Comparison of ENCODE assay signal across 15 cellular contexts in genomic region chr14:105015242-105015641, GRCh38. TPM values are rescaled to one million over a fixed set of nuclear protein-coding genes. Genes with fewer than 3 reads are reported as not detected.
DNase-seq lines count a peak whose midpoint lies in the region; ATAC-seq, FAIRE-seq and TF ChIP-seq lines count a peak whose summit lies in the region.
"Had no signal": no experiment of that assay in that cellular context is flagged by ENCODE, and none has a peak within 500 bp of the region (broad histone marks: within the 10 kb centered on the region; RNA-seq: fewer than 3 reads in every experiment).

No MANE protein-coding gene starts in this region.

- no peaks in the 10 kb centered on the region for H3K27me3 ChIP-seq in CD4-positive, alpha-beta T cell (ENCODE audit: control insufficient read depth, insufficient read depth, low read length)
- H3K27me3 ChIP-seq in HCT116 (ENCODE audit: insufficient read depth, low read length) (no peaks in the 10 kb centered on the region), osteoblast (ENCODE audit: insufficient read depth, low read length) (no peaks in the 10 kb centered on the region)

- intact Hi-C loops in CD4-positive, alpha-beta T cell (cut with DNase I, micrococcal nuclease) = no loop called here
- intact Hi-C loops in HCT116 (cut with micrococcal nuclease) = no loop called here
- intact Hi-C loops in activated T-helper 1 cell treated with anti-CD3 and anti-CD28 coated beads, Interleukin-12 subunit alpha, Interleukin-12 subunit beta, Interleukin-2, Interleukin-4 antibody, amounts not matched to agents 30 ng/mL and 10 ng/mL and 1 ng/mL, durations not matched to agents 14 hours and 24 hours and 36 hours (cut with micrococcal nuclease) = no loop called here

- H3K4me2 ChIP-seq in HCT116 (ENCODE audit: low read length) (no peak overlapping the region), osteoblast (ENCODE audit: insufficient read depth, low read length) (no peak overlapping the region)

- no peak for FAIRE-seq in H54 (lab: Jason Lieb, UNC)
- FAIRE-seq: D721Med had no signal

- H3K36me3 ChIP-seq in HCT116 (ENCODE audit: control insufficient read depth in 1 of 2, insufficient read depth in 2 of 2, low read length in 2 of 2) (peaks cover 10 to 37% of the 10 kb centered on the region in 2 experiments; a peak in 3 of 4 replicates), osteoblast (ENCODE audit: insufficient read depth, low read length) (peaks cover 12% of the 10 kb centered on the region)

- no peak for TF ChIP-seq RAD21 in HCT116 (IDR thresholded peaks at IDR 0.05; ENCODE audit: low read depth)

- no peak overlapping the region for H3K9ac ChIP-seq in HCT116 (ENCODE audit: low read length)

- no peaks in the 10 kb centered on the region for H3K9me3 Mint-ChIP-seq in CD4-positive, alpha-beta T cell
- H3K9me3 Mint-ChIP-seq in activated T-helper 1 cell treated with anti-CD3 and anti-CD28 coated beads, Interleukin-12 subunit alpha, Interleukin-12 subunit beta, Interleukin-2, Interleukin-4 antibody, amounts not matched to agents 30 ng/mL and 10 ng/mL and 1 ng/mL, durations not matched to agents 14 hours and 24 hours and 36 hours = no peaks in the 10 kb centered on the region

- RAD21 ChIA-PET in HCT116 (lab: Charles Lee; ENCODE audit: low non-redundant PET in 1 of 2, low total read pairs in 2 of 2, uncharacterized antibody in 2 of 2, unreplicated experiment in 2 of 2) = no interaction called here

- H2AFZ ChIP-seq in HCT116 (ENCODE audit: low read depth, low read length, poor library complexity, severe bottlenecking) = no peak overlapping the region
- H2AFZ ChIP-seq in osteoblast (ENCODE audit: low read length) = no peak overlapping the region

- no peaks in the 10 kb centered on the region for H3K9me2 ChIP-seq in HCT116 (ENCODE audit: insufficient read depth)

- H3K27ac ChIP-seq in CD4-positive, alpha-beta T cell (ENCODE audit: low read depth, low read length) = peak overlapping the region; percentile 46
- H3K27ac ChIP-seq in HCT116 (ENCODE audit: low read depth, low read length) = peak overlapping the region; percentile 25; the same call in 1 of the 2 replicates
- H3K27ac ChIP-seq in osteoblast (ENCODE audit: low read depth, low read length) = no peak overlapping the region

- BruUV-seq in HCT116 (replicated peaks; lab: Mats Ljungman, UMichigan) = no TSS peak

- peaks cover 63% of the 10 kb centered on the region for H3K4me1 Mint-ChIP-seq in CD4-positive, alpha-beta T cell (ENCODE audit: low read depth)
- H3K4me1 Mint-ChIP-seq in activated T-helper 1 cell treated with anti-CD3 and anti-CD28 coated beads, Interleukin-12 subunit alpha, Interleukin-12 subunit beta, Interleukin-2, Interleukin-4 antibody, amounts not matched to agents 30 ng/mL and 10 ng/mL and 1 ng/mL, durations not matched to agents 14 hours and 24 hours and 36 hours (ENCODE audit: low read depth) = peaks cover 64% of the 10 kb centered on the region

- no peak for DNase-seq in CD4-positive, alpha-beta T cell
- no peak for DNase-seq in HCT116 (ENCODE audit: low read depth, low spot score)
- no peak for DNase-seq in activated T-helper 1 cell treated with anti-CD3 and anti-CD28 coated beads, Interleukin-12 subunit alpha, Interleukin-12 subunit beta, Interleukin-2, Interleukin-4 antibody, amounts not matched to agents 30 ng/mL and 10 ng/mL and 1 ng/mL, durations not matched to agents 14 hours and 24 hours and 36 hours (ENCODE audit: low spot score)
- DNase-seq in lung microvascular endothelial cell (ENCODE audit: low read depth in 2 of 2) = peak; percentile 47 to 71
- DNase-seq in NCI-H345 (lab: John Stamatoyannopoulos, UW) = no peak
- DNase-seq in osteoblast (ENCODE audit: insufficient read length, low spot score, missing footprints) = no peak
- DNase-seq in H54 (ENCODE audit: insufficient read length, low spot score) = no peak
- DNase-seq: activated CD4-positive, alpha-beta T cell treated with anti-CD3 and anti-CD28 coated beads for 4 hours; anterior cingulate cortex; SIG-M5; stimulated activated CD4-positive, alpha-beta T cell treated with anti-CD3 and anti-CD28 coated beads, Interleukin-12 subunit alpha, Interleukin-12 subunit beta, amount 100 ng/mL, for 4 hours; stimulated activated CD8-positive, alpha-beta memory T cell treated with anti-CD3 and anti-CD28 coated beads, Interleukin-4, amount 100 ng/mL, for 48 hours had no signal

- H3K27ac Mint-ChIP-seq in CD4-positive, alpha-beta T cell = peak overlapping the region; percentile 57
- H3K27ac Mint-ChIP-seq in activated T-helper 1 cell treated with anti-CD3 and anti-CD28 coated beads, Interleukin-12 subunit alpha, Interleukin-12 subunit beta, Interleukin-2, Interleukin-4 antibody, amounts not matched to agents 30 ng/mL and 10 ng/mL and 1 ng/mL, durations not matched to agents 14 hours and 24 hours and 36 hours = peak overlapping the region; percentile 3

- CTCF ChIA-PET in CD4-positive, alpha-beta T cell (lab: Charles Lee) = interaction anchor here (5.3 kb wide), 1 partner anchor 30 kb away, joined by 23 read pairs; no protein-coding TSS in a partner anchor
- CTCF ChIA-PET in HCT116 (lab: Charles Lee) = no interaction called here

- H3K4me3 ChIP-seq in HCT116 (replicated peaks in 1 of 2; ENCODE audit: low read depth in 1 of 2, low read length in 2 of 2) (no peak overlapping the region), osteoblast (ENCODE audit: insufficient read depth, low read length) (no peak overlapping the region)

- peaks cover 100% of the 10 kb centered on the region for H3K79me2 ChIP-seq in HCT116 (ENCODE audit: insufficient read depth, low read length)
- peaks cover 99% of the 10 kb centered on the region for H3K79me2 ChIP-seq in osteoblast (ENCODE audit: insufficient read depth, low read length)

- peak overlapping the region; percentile 6 for H3K4me3 Mint-ChIP-seq in CD4-positive, alpha-beta T cell
- peak overlapping the region; percentile 8 for H3K4me3 Mint-ChIP-seq in activated T-helper 1 cell treated with anti-CD3 and anti-CD28 coated beads, Interleukin-12 subunit alpha, Interleukin-12 subunit beta, Interleukin-2, Interleukin-4 antibody, amounts not matched to agents 30 ng/mL and 10 ng/mL and 1 ng/mL, durations not matched to agents 14 hours and 24 hours and 36 hours

- peaks cover 41% of the 10 kb centered on the region; the same call in 1 of the 2 replicates for H4K20me1 ChIP-seq in HCT116 (ENCODE audit: insufficient read depth)
- peaks cover 4% of the 10 kb centered on the region for H4K20me1 ChIP-seq in osteoblast (ENCODE audit: insufficient read depth, low read length)

- POLR2A ChIA-PET in CD4-positive, alpha-beta T cell (lab: Charles Lee) = no interaction called here
- POLR2A ChIA-PET in HCT116 (lab: Charles Lee) = no interaction called here

- no peak for TF ChIP-seq POLR2A in HCT116 (IDR thresholded peaks at IDR 0.05; ENCODE audit: borderline replicate concordance, extremely low read depth, insufficient read depth, insufficient read length)
- no peak for TF ChIP-seq POLR2A in H54 (IDR thresholded peaks at IDR 0.05; ENCODE audit: low read depth, low read length)

- peaks cover 9% of the 10 kb centered on the region for H3K36me3 Mint-ChIP-seq in CD4-positive, alpha-beta T cell (ENCODE audit: low read depth)
- peaks cover 47% of the 10 kb centered on the region for H3K36me3 Mint-ChIP-seq in activated T-helper 1 cell treated with anti-CD3 and anti-CD28 coated beads, Interleukin-12 subunit alpha, Interleukin-12 subunit beta, Interleukin-2, Interleukin-4 antibody, amounts not matched to agents 30 ng/mL and 10 ng/mL and 1 ng/mL, durations not matched to agents 14 hours and 24 hours and 36 hours (ENCODE audit: low read depth)

- TF ChIP-seq CTCF in CD4-positive, alpha-beta T cell (IDR thresholded peaks at IDR 0.05) = no peak
- TF ChIP-seq CTCF in HCT116 (IDR thresholded peaks at IDR 0.05 in 2 of 3, conservative IDR thresholded peaks at IDR 0.05 in 1 of 3; ENCODE audit: borderline replicate concordance in 1 of 3, insufficient read depth in 1 of 3, low read depth in 2 of 3, low read length in 2 of 3) = no peak
- no peak for TF ChIP-seq CTCF in osteoblast (IDR thresholded peaks at IDR 0.05; ENCODE audit: extremely low read depth, low read depth, low read length)

- H3K4me1 ChIP-seq in HCT116 (ENCODE audit: control insufficient read depth in 1 of 2, insufficient read depth in 2 of 2, low read length in 2 of 2) = peaks cover 18 to 28% of the 10 kb centered on the region in 2 experiments
- peaks cover 27% of the 10 kb centered on the region for H3K4me1 ChIP-seq in osteoblast (ENCODE audit: insufficient read depth, low read length)

- H3K27me3 Mint-ChIP-seq in CD4-positive, alpha-beta T cell = no peaks in the 10 kb centered on the region
- H3K27me3 Mint-ChIP-seq in activated T-helper 1 cell treated with anti-CD3 and anti-CD28 coated beads, Interleukin-12 subunit alpha, Interleukin-12 subunit beta, Interleukin-2, Interleukin-4 antibody, amounts not matched to agents 30 ng/mL and 10 ng/mL and 1 ng/mL, durations not matched to agents 14 hours and 24 hours and 36 hours (ENCODE audit: insufficient read depth) = no peaks in the 10 kb centered on the region

- H3K9me3 ChIP-seq in CD4-positive, alpha-beta T cell (ENCODE audit: control insufficient read depth, low read length) = no peaks in the 10 kb centered on the region
- H3K9me3 ChIP-seq in HCT116 (ENCODE audit: control insufficient read depth in 1 of 2, insufficient read depth in 1 of 2, low read depth in 1 of 2, low read length in 2 of 2) (no peaks in the 10 kb centered on the region), osteoblast (ENCODE audit: low read depth, low read length) (no peaks in the 10 kb centered on the region)

- no peak for ATAC-seq in CD4-positive, alpha-beta T cell (ENCODE audit: poor library complexity)
- ATAC-seq in HCT116 = no peak
- ATAC-seq in GM19351 (IDR thresholded peaks at IDR 0.05; ENCODE audit: unreplicated experiment) = no peak

RNA-seq across cellular contexts. Expression of gene CDCA4, which starts 5.6 kb away (rescaled TPM):
- total RNA-seq in CD4-positive, alpha-beta T cell = 10 to 100 TPM; 17.7 to 18.8 TPM
- total RNA-seq in HCT116 (2021; ENCODE audit: unreplicated experiment) = 62.4 TPM
- 54.1 and 55.1 TPM in 2 replicates for polyA plus RNA-seq in HCT116 (2012)
- 62.5 and 63.7 TPM in 2 replicates for total RNA-seq in activated T-helper 1 cell treated with anti-CD3 and anti-CD28 coated beads, Interleukin-12 subunit alpha, Interleukin-12 subunit beta, Interleukin-2, Interleukin-4 antibody, amounts not matched to agents 30 ng/mL and 10 ng/mL and 1 ng/mL, durations not matched to agents 14 hours and 24 hours and 36 hours
- 16.3 and 19.8 TPM in 2 replicates for total RNA-seq in lung microvascular endothelial cell
- 13.3 and 13.8 TPM in 2 replicates for total RNA-seq in osteoblast

RNA-seq across cellular contexts. Expression of gene CLBA1, which starts 29.7 kb away (rescaled TPM):
- total RNA-seq in CD4-positive, alpha-beta T cell = 1 to 10 TPM; 1.7 to 1.8 TPM
- total RNA-seq in HCT116 (2021; ENCODE audit: unreplicated experiment) = 14.8 TPM
- polyA plus RNA-seq in HCT116 (2012) = 10.6 and 11.2 TPM in 2 replicates
- 3.1 TPM in 2 replicates for total RNA-seq in activated T-helper 1 cell treated with anti-CD3 and anti-CD28 coated beads, Interleukin-12 subunit alpha, Interleukin-12 subunit beta, Interleukin-2, Interleukin-4 antibody, amounts not matched to agents 30 ng/mL and 10 ng/mL and 1 ng/mL, durations not matched to agents 14 hours and 24 hours and 36 hours
- total RNA-seq in lung microvascular endothelial cell = 3.2 and 3.5 TPM in 2 replicates
- 11.5 and 12.3 TPM in 2 replicates for total RNA-seq in osteoblast

RNA-seq across cellular contexts. Expression of gene AHNAK2, which starts 37.1 kb away (rescaled TPM):
- under 1 TPM in 1 of 2 experiments, not detected in 1; 0.05 TPM for total RNA-seq in CD4-positive, alpha-beta T cell
- total RNA-seq in HCT116 (2021; ENCODE audit: unreplicated experiment) (45.0 TPM), lung microvascular endothelial cell (6.0 and 21.8 TPM in 2 replicates), osteoblast (30.8 and 31.8 TPM in 2 replicates)
- polyA plus RNA-seq in HCT116 (2012) = 37.0 and 46.7 TPM in 2 replicates
- total RNA-seq in activated T-helper 1 cell treated with anti-CD3 and anti-CD28 coated beads, Interleukin-12 subunit alpha, Interleukin-12 subunit beta, Interleukin-2, Interleukin-4 antibody, amounts not matched to agents 30 ng/mL and 10 ng/mL and 1 ng/mL, durations not matched to agents 14 hours and 24 hours and 36 hours = 0.02 and 0.05 TPM in 2 replicates

RNA-seq across cellular contexts. Expression of gene GPR132, which starts 50.0 kb away (rescaled TPM):
- total RNA-seq in CD4-positive, alpha-beta T cell = 10 to 100 TPM; 64.4 to 66.7 TPM
- total RNA-seq in HCT116 (2021; ENCODE audit: unreplicated experiment) (0.10 TPM), lung microvascular endothelial cell (under 0.01 and 0.20 TPM in 2 replicates), osteoblast (under 0.01 TPM in 2 replicates)
- polyA plus RNA-seq in HCT116 (2012) = 0.03 TPM in 1 of 2 replicates, not detected in the other
- total RNA-seq in activated T-helper 1 cell treated with anti-CD3 and anti-CD28 coated beads, Interleukin-12 subunit alpha, Interleukin-12 subunit beta, Interleukin-2, Interleukin-4 antibody, amounts not matched to agents 30 ng/mL and 10 ng/mL and 1 ng/mL, durations not matched to agents 14 hours and 24 hours and 36 hours = 24.6 and 24.9 TPM in 2 replicates
- total RNA-seq: myocyte had no signal

Comparison
In these comparisons a context has a peak if more than half of its experiments do, and no peak if none do; other contexts are left out.
1. DNase-seq: peak in lung microvascular endothelial cell (2 of 2); none in CD4-positive, alpha-beta T cell (0 of 10), HCT116 (single experiment), activated T-helper 1 cell treated with anti-CD3 and anti-CD28 coated beads, Interleukin-12 subunit alpha, Interleukin-12 subunit beta, Interleukin-2, Interleukin-4 antibody, amounts not matched to agents 30 ng/mL and 10 ng/mL and 1 ng/mL, durations not matched to agents 14 hours and 24 hours and 36 hours (single experiment), NCI-H345 (single experiment), osteoblast (single experiment) and H54 (single experiment).